In the genomic region with DNA sequence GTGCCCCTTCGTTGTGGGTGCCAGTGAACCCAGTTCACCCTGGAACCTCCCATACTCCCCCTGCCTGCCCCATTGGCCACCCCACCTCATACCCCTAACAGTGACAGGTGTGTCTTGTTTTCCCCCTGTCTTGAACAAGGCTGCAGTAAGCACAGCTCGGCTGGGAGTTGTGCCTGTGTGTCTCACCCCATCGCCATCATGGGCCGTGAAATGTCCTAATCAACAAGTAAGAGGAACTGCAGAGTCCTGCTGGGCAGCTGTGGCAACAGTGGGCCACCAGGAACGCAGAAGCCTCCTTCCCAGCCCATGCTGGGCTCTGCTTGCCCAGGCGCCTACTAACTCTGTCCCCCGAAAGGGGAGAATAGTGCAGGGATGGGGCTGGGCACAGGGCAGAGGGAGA, we compare ENCODE assay signal across 25 cellular contexts.
DNase-seq lines count a peak whose midpoint lies in the region; ATAC-seq, FAIRE-seq and TF ChIP-seq lines count a peak whose summit lies in the region.
"Had no signal": no experiment of that assay in that cellular context is flagged by ENCODE, and none has a peak within 500 bp of the region (broad histone marks: within the 10 kb centered on the region; RNA-seq: fewer than 3 reads in every experiment).

No MANE protein-coding gene starts in this region.

- CTCF ChIA-PET in activated CD4-positive, alpha-beta memory T cell treated with anti-CD3 and anti-CD28 coated beads for 36 hours (lab: Charles Lee), result no interaction called here

- H3K79me1 ChIP-seq in mesendoderm (ENCODE audit: low read length), result peaks cover 1% of the 10 kb centered on the region

- H3K27ac Mint-ChIP-seq in activated CD4-positive, alpha-beta memory T cell treated with anti-CD3 and anti-CD28 coated beads for 36 hours, result no peak overlapping the region
- H3K27ac Mint-ChIP-seq: IgD-negative memory B cell had no signal

- H3K4me3 Mint-ChIP-seq in activated CD4-positive, alpha-beta memory T cell treated with anti-CD3 and anti-CD28 coated beads for 36 hours, result no peak overlapping the region
- H3K4me3 Mint-ChIP-seq: IgD-negative memory B cell had no signal

- H3K4me1 Mint-ChIP-seq in activated CD4-positive, alpha-beta memory T cell treated with anti-CD3 and anti-CD28 coated beads for 36 hours (ENCODE audit: low read depth), result no peaks in the 10 kb centered on the region

- no peak overlapping the region for H4K8ac ChIP-seq in mesendoderm (ENCODE audit: low read depth, low read length)

- H3K56ac ChIP-seq in mesendoderm (ENCODE audit: low read length), result peak overlapping the region; percentile 56

- no peak overlapping the region for H3K23ac ChIP-seq in mesendoderm (ENCODE audit: low read length)

- no peak overlapping the region for H3K9ac ChIP-seq in mesendoderm (ENCODE audit: low read length)

- H3K27me3 ChIP-seq in bronchial epithelial cell (ENCODE audit: control insufficient read depth, insufficient read depth, low read length), result peaks cover 7% of the 10 kb centered on the region
- H3K27me3 ChIP-seq in mesendoderm (ENCODE audit: insufficient read depth, low read length, poor library complexity), result no peaks in the 10 kb centered on the region

- H3K36me3 ChIP-seq in bronchial epithelial cell (ENCODE audit: control insufficient read depth, insufficient read depth, low read length) (no peaks in the 10 kb centered on the region), mesendoderm (ENCODE audit: control insufficient read depth, insufficient read depth, low read length) (no peaks in the 10 kb centered on the region)

- no peaks in the 10 kb centered on the region for H3K9me3 Mint-ChIP-seq in activated CD4-positive, alpha-beta memory T cell treated with anti-CD3 and anti-CD28 coated beads for 36 hours
- H3K9me3 Mint-ChIP-seq: IgD-negative memory B cell had no signal

- no peak overlapping the region for H3K4ac ChIP-seq in mesendoderm (ENCODE audit: low read depth, low read length)

- H3K4me3 ChIP-seq in bronchial epithelial cell (ENCODE audit: low read depth, low read length), result no peak overlapping the region
- no peak overlapping the region for H3K4me3 ChIP-seq in mesendoderm (ENCODE audit: low read length)

- H4K5ac ChIP-seq in mesendoderm (ENCODE audit: low read length), result no peak overlapping the region

- ATAC-seq in Right ventricle myocardium inferior, result no peak

- no CpG with 5 or more reads among the region's 7 CpGs for whole genome bisulfite sequencing in mesendoderm (ENCODE audit: extremely low coverage, insufficient coverage, low lambda C conversion rate)

- no peaks in the 10 kb centered on the region for H3K36me3 Mint-ChIP-seq in activated CD4-positive, alpha-beta memory T cell treated with anti-CD3 and anti-CD28 coated beads for 36 hours
- H3K36me3 Mint-ChIP-seq: IgD-negative memory B cell had no signal

- H3K79me2 ChIP-seq in mesendoderm (ENCODE audit: control insufficient read depth, insufficient read depth, low read length), result no peaks in the 10 kb centered on the region

- POLR2A ChIA-PET in activated CD4-positive, alpha-beta memory T cell treated with anti-CD3 and anti-CD28 coated beads for 36 hours (lab: Charles Lee), result no interaction called here

- H3K27ac ChIP-seq in mesendoderm (ENCODE audit: low read depth, low read length), result no peak overlapping the region
- H3K27ac ChIP-seq: C4-2B had no signal

- intact Hi-C loops in activated CD4-positive, alpha-beta memory T cell treated with anti-CD3 and anti-CD28 coated beads for 36 hours (cut with micrococcal nuclease), result no loop called here
- intact Hi-C loops in Right ventricle myocardium inferior (cut with DNase I), result no loop called here

- DNase-seq in SKM-1 treated with dmso at 0.1 percent for 144 hours (lab: John Stamatoyannopoulos, UW; ENCODE audit: unreplicated experiment) (peak; percentile 24), SKM-1 (lab: John Stamatoyannopoulos, UW; ENCODE audit: unreplicated experiment) (no peak), bronchial epithelial cell (ENCODE audit: low read depth) (no peak), mesendoderm (no peak), GM19240 (ENCODE audit: insufficient read length, low spot score) (no peak), Right ventricle myocardium inferior (ENCODE audit: missing footprints) (no peak), NCI-H1417 (lab: John Stamatoyannopoulos, UW) (no peak)
- DNase-seq in activated CD4-positive, alpha-beta memory T cell treated with anti-CD3 and anti-CD28 coated beads for 36 hours, result no peak
- DNase-seq: AML-193, DMS53, EL, GF-D8, Karpas-422, NCI-H1092 treated with DMSO at 0.1 percent for 48 hours, NCI-H146, NCI-H2029, NCI-H2171, NCI-H345, NCI-H524, Right ventricle myocardium superior had no signal

- FAIRE-seq in bronchial epithelial cell (lab: Jason Lieb, UNC), result peak; percentile 36
- FAIRE-seq: D721Med, GM19239, H54 had no signal

- no peaks in the 10 kb centered on the region for H3K27me3 Mint-ChIP-seq in activated CD4-positive, alpha-beta memory T cell treated with anti-CD3 and anti-CD28 coated beads for 36 hours

- H2BK5ac ChIP-seq in mesendoderm (ENCODE audit: low read length), result no peak overlapping the region

- no peak overlapping the region for H2BK120ac ChIP-seq in mesendoderm (ENCODE audit: low read depth, low read length)

- H2BK15ac ChIP-seq in mesendoderm (replicated peaks; ENCODE audit: low read depth), result no peak overlapping the region

- H3K4me1 ChIP-seq in mesendoderm (ENCODE audit: control insufficient read depth, low read depth, low read length), result peaks cover 31% of the 10 kb centered on the region

- no peak overlapping the region for H3K4me2 ChIP-seq in mesendoderm (ENCODE audit: low read length)

- H2AK5ac ChIP-seq in mesendoderm (ENCODE audit: low read length), result peak overlapping the region; percentile 23

- TF ChIP-seq CTCF in bronchial epithelial cell (IDR thresholded peaks at IDR 0.05; ENCODE audit: insufficient read depth, low read length, severe bottlenecking), result no peak

- H3K18ac ChIP-seq in mesendoderm (ENCODE audit: low read length), result no peak overlapping the region
